36 cellular contexts compared by ENCODE assay signal in genomic region chr12:109188108-109188712, GRCh38.
"Had no signal": no experiment of that assay in that cellular context is flagged by ENCODE, and none has a peak within 500 bp of the region (broad histone marks: within the 10 kb centered on the region; RNA-seq: fewer than 3 reads in every experiment).

No MANE protein-coding gene starts in this region.

- H3K27me3 ChIP-seq: brain microvascular endothelial cell, dorsolateral prefrontal cortex, esophagus squamous epithelium, heart left ventricle had no signal

- H3K9me3 Mint-ChIP-seq: activated B cell treated with CpG ODN at 0.5 μM for 24 hours; activated CD8-positive, alpha-beta T cell treated with anti-CD3 and anti-CD28 coated beads for 36 hours; activated T-cell treated with anti-CD3 and anti-CD28 coated beads, Interleukin-2, amount 50 U/mL, for 4 hours; activated T-helper 17 cell treated with anti-CD3 and anti-CD28 coated beads, Interleukin-2, amount 50 U/mL, for 72 hours; central memory CD8-positive, alpha-beta T cell; dendritic cell treated with granulocyte-macrophage colony-stimulating factor and Interleukin-4, amounts not matched to agents 40 ng/mL and 50 ng/mL, for 4 days; effector memory CD8-positive, alpha-beta T cell; T-helper 2 cell treated with Interferon-gamma antibody and Interleukin-4, amounts not matched to agents 5 μg/mL and 100 μg/mL, for 36 hours had no signal

- H3K4me1 ChIP-seq: esophagus squamous epithelium, heart left ventricle had no signal

- H3K4me1 Mint-ChIP-seq: activated B cell treated with CpG ODN at 0.5 μM for 24 hours; activated T-helper 17 cell treated with anti-CD3 and anti-CD28 coated beads, Interleukin-2, amount 50 U/mL, for 72 hours; central memory CD8-positive, alpha-beta T cell; T-helper 17 cell had no signal

- H3K9me3 ChIP-seq: esophagus squamous epithelium, heart left ventricle had no signal

- DNase-seq: activated B cell treated with CpG ODN at 0.5 μM for 24 hours; activated CD4-positive, alpha-beta T cell treated with anti-CD3 and anti-CD28 coated beads for 48 hours; activated CD4-positive, alpha-beta T cell treated with anti-CD3 and anti-CD28 coated beads, Interleukin-2, amount 50 U/mL, for 1 hour; activated CD4-positive, alpha-beta T cell treated with anti-CD3 and anti-CD28 coated beads, Interleukin-2, amount 50 U/mL, for 48 hours; activated CD8-positive, alpha-beta memory T cell treated with anti-CD3 and anti-CD28 coated beads for 24 hours; activated CD8-positive, alpha-beta T cell treated with anti-CD3 and anti-CD28 coated beads for 36 hours; activated effector memory CD4-positive, alpha-beta T cell treated with Interleukin-2 at 50 U/mL for 16 hours; activated gamma-delta T cell treated with Interleukin-2 at 50 U/mL for 16 hours; activated naive CD4-positive, alpha-beta T cell treated with anti-CD3 and anti-CD28 coated beads, Interleukin-2, amount 50 U/mL, for 16 hours; activated naive CD4-positive, alpha-beta T cell treated with Interleukin-2 at 50 U/mL for 16 hours; activated T-cell treated with anti-CD3 and anti-CD28 coated beads, Interleukin-2, amount 50 U/mL, for 4 hours; amniotic stem cell; anterior cingulate cortex; brain microvascular endothelial cell; dorsolateral prefrontal cortex; effector memory CD8-positive, alpha-beta T cell; esophagus squamous epithelium; glutamatergic neuron; heart left ventricle; T-helper 1 cell; T-helper 17 cell; T1000; WERI-Rb-1 had no signal

- H3K4me3 ChIP-seq: coronary artery, dorsolateral prefrontal cortex, esophagus squamous epithelium, heart left ventricle had no signal

- H3K27ac ChIP-seq: brain microvascular endothelial cell, coronary artery, dorsolateral prefrontal cortex, epithelial cell of prostate, esophagus squamous epithelium, WERI-Rb-1 had no signal

- FAIRE-seq: astrocyte, bronchial epithelial cell, endometrium, endothelial cell of umbilical vein, frontal cortex had no signal

- H3K36me3 Mint-ChIP-seq: activated naive CD8-positive, alpha-beta T cell had no signal

- H3K4me3 Mint-ChIP-seq: activated B cell treated with CpG ODN at 0.5 μM for 24 hours; activated CD8-positive, alpha-beta T cell treated with anti-CD3 and anti-CD28 coated beads for 36 hours; activated naive CD8-positive, alpha-beta T cell; activated T-cell treated with anti-CD3 and anti-CD28 coated beads, Interleukin-2, amount 50 U/mL, for 4 hours; activated T-helper 17 cell treated with anti-CD3 and anti-CD28 coated beads, Interleukin-2, amount 50 U/mL, for 72 hours; central memory CD8-positive, alpha-beta T cell; dendritic cell treated with granulocyte-macrophage colony-stimulating factor and Interleukin-4, amounts not matched to agents 40 ng/mL and 50 ng/mL, for 4 days; effector memory CD8-positive, alpha-beta T cell; T-helper 17 cell; T-helper 2 cell treated with Interferon-gamma antibody and Interleukin-4, amounts not matched to agents 5 μg/mL and 100 μg/mL, for 36 hours had no signal

- H3K27ac Mint-ChIP-seq: activated B cell treated with CpG ODN at 0.5 μM for 24 hours; activated CD8-positive, alpha-beta T cell treated with anti-CD3 and anti-CD28 coated beads for 36 hours; activated naive CD8-positive, alpha-beta T cell; activated T-helper 17 cell treated with anti-CD3 and anti-CD28 coated beads, Interleukin-2, amount 50 U/mL, for 72 hours; dendritic cell treated with granulocyte-macrophage colony-stimulating factor and Interleukin-4, amounts not matched to agents 40 ng/mL and 50 ng/mL, for 4 days; effector memory CD8-positive, alpha-beta T cell; T-helper 17 cell; T-helper 2 cell treated with Interferon-gamma antibody and Interleukin-4, amounts not matched to agents 5 μg/mL and 100 μg/mL, for 36 hours had no signal

- ATAC-seq: activated CD4-positive, CD25-positive, alpha-beta regulatory T cell treated with anti-CD3 and anti-CD28 coated beads, Interleukin-2, amount 50 U/mL, for 24 hours; activated CD8-positive, alpha-beta T cell treated with anti-CD3 and anti-CD28 coated beads for 36 hours; activated T-cell treated with anti-CD3 and anti-CD28 coated beads, Interleukin-2, amount 50 U/mL, for 4 hours; activated T-helper 17 cell treated with anti-CD3 and anti-CD28 coated beads, Interleukin-2, amount 50 U/mL, for 72 hours; effector memory CD8-positive, alpha-beta T cell; heart left ventricle; T-helper 17 cell had no signal

- H3K27me3 Mint-ChIP-seq: activated B cell treated with CpG ODN at 0.5 μM for 24 hours; activated CD8-positive, alpha-beta T cell treated with anti-CD3 and anti-CD28 coated beads for 36 hours; activated naive CD8-positive, alpha-beta T cell; activated T-helper 17 cell treated with anti-CD3 and anti-CD28 coated beads, Interleukin-2, amount 50 U/mL, for 72 hours; central memory CD8-positive, alpha-beta T cell; dendritic cell treated with granulocyte-macrophage colony-stimulating factor and Interleukin-4, amounts not matched to agents 40 ng/mL and 50 ng/mL, for 4 days; effector memory CD8-positive, alpha-beta T cell; T-helper 17 cell had no signal

- H3K36me3 ChIP-seq: brain microvascular endothelial cell, WERI-Rb-1 had no signal
